1 cellular context compared by ENCODE assay signal in the genomic region with DNA sequence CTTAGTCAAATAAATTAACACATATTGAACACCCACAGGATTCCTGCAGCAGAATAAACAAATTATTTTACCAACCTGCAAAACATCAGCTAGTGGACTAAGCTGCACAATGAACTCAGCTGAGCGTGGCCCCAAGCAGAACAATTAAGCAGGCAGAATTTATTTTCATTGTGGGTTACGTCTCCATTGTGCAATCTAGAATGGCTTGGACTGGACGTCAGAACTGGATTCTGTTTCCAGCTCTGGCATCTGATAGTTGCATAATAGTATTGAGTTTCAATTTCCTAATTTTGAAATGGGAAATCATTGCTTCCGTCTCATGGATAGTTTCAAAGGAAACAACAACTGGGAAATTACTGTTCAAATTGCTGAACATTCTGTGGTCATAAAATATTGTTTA.
TF ChIP-seq lines count a peak whose summit lies in the region.

No MANE protein-coding gene starts in this region.

TF ChIP-seq in IMR-90, 13 proteins besides CTCF, POLR2A, EP300 and RAD21 (continued from another document):
- TF ChIP-seq CEBPB (IDR thresholded peaks at IDR 0.05; ENCODE audit: low read depth, low read length): peak; percentile 50
TF ChIP-seq in IMR-90: peak in this region for 1.
